Comparison of ENCODE assay signal across 22 cellular contexts in genomic region chrX:16143968-16144367, GRCh38. TPM values are rescaled to one million over a fixed set of nuclear protein-coding genes. Genes with fewer than 3 reads are reported as not detected.
"Had no signal": no experiment of that assay in that cellular context is flagged by ENCODE, and none has a peak within 500 bp of the region (broad histone marks: within the 10 kb centered on the region; RNA-seq: fewer than 3 reads in every experiment).

No MANE protein-coding gene starts in this region.

- DNase-seq: KBM-7, MV-4-11, NCI-H1048, NCI-H1105, NCI-H1417, NCI-H146, NCI-H1694 treated with DMSO at 0.1 percent for 48 hours, NCI-H1930, NCI-H2081, NCI-H2107, NCI-H2227 treated with DMSO at 0.1 percent for 48 hours, NCI-H446, NCI-H510A, NCI-H524 treated with DMSO at 0.1 percent for 48 hours, NCI-H774, Right ventricle myocardium superior, RPMI8226, SIG-M5 had no signal

- H3K4me3 ChIP-seq: SJSA1, SK-N-MC had no signal

RNA-seq across cellular contexts. Expression of gene GRPR, which starts 20.6 kb away (rescaled TPM):
- total RNA-seq: MCF 10A had no signal

RNA-seq across cellular contexts. Expression of gene MAGEB17, which starts 23.3 kb away (rescaled TPM):
- total RNA-seq: LHCN-M2, MCF 10A, Right ventricle myocardium superior had no signal
